13 cellular contexts compared by ENCODE assay signal in the genomic region with DNA sequence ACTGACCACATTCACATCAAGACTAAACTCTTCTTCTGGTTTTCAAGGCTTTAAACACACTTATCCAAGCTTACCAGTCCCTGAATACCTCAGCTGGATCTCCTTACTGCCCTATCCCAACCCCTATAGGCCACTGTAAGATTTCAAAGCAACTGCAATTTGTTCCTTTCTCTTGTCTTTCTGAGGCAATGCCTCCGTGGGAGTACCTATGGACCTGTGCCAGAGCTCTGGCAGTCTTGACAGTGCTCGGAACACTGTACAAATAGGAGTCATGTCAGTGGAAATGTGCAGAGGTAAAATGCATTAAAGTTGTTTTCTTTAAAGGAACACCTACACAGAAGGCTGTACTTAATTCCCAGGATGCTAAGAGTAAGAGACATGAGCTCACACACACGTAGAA.
A peak's percentile ranks its signal among the peaks of the same experiment; 100 is the strongest.
DNase-seq lines count a peak whose midpoint lies in the region; ATAC-seq, FAIRE-seq and TF ChIP-seq lines count a peak whose summit lies in the region.
"Had no signal": no experiment of that assay in that cellular context is flagged by ENCODE, and none has a peak within 500 bp of the region (broad histone marks: within the 10 kb centered on the region; RNA-seq: fewer than 3 reads in every experiment).

No MANE protein-coding gene starts in this region.

- no peak overlapping the region for H3K4me2 ChIP-seq in astrocyte (ENCODE audit: low read length)

- H3K4me1 Mint-ChIP-seq in MCF 10A (ENCODE audit: insufficient read depth, unreplicated experiment) (no peaks in the 10 kb centered on the region), astrocyte (ENCODE audit: low read depth, unreplicated experiment) (peaks cover 5% of the 10 kb centered on the region)

- no peak for FAIRE-seq in astrocyte (lab: Jason Lieb, UNC)
- FAIRE-seq: endothelial cell of umbilical vein had no signal

- H3K27ac ChIP-seq in breast epithelium (no peak overlapping the region), astrocyte (ENCODE audit: low read depth, low read length) (no peak overlapping the region), upper lobe of right lung (no peak overlapping the region), RWPE1 (no peak overlapping the region)
- H3K27ac ChIP-seq: cardiac muscle cell had no signal

- H3K27me3 ChIP-seq in breast epithelium: no peaks in the 10 kb centered on the region
- no peaks in the 10 kb centered on the region for H3K27me3 ChIP-seq in astrocyte (ENCODE audit: insufficient read depth, low read length)
- H3K27me3 ChIP-seq in upper lobe of right lung: no peaks in the 10 kb centered on the region
- H3K27me3 ChIP-seq: cardiac muscle cell had no signal

- H3K4me1 ChIP-seq in breast epithelium (no peaks in the 10 kb centered on the region), astrocyte (ENCODE audit: insufficient read depth, low read length) (no peaks in the 10 kb centered on the region), upper lobe of right lung (no peaks in the 10 kb centered on the region)

- peaks cover 25% of the 10 kb centered on the region for H4K20me1 ChIP-seq in astrocyte (ENCODE audit: insufficient read depth, low read length)

- no peak overlapping the region for H3K4me3 Mint-ChIP-seq in MCF 10A (ENCODE audit: unreplicated experiment)
- H3K4me3 Mint-ChIP-seq in astrocyte (ENCODE audit: unreplicated experiment): no peak overlapping the region

- H3K27me3 Mint-ChIP-seq in MCF 10A (ENCODE audit: insufficient read depth, unreplicated experiment) (no peaks in the 10 kb centered on the region), astrocyte (ENCODE audit: low read depth, unreplicated experiment) (no peaks in the 10 kb centered on the region)

- TF ChIP-seq CTCF in MCF 10A (IDR thresholded peaks at IDR 0.05; ENCODE audit: unreplicated experiment) (no peak), breast epithelium (IDR thresholded peaks at IDR 0.05) (no peak), astrocyte (IDR thresholded peaks at IDR 0.05; ENCODE audit: insufficient read depth, low read depth, low read length) (no peak), upper lobe of right lung (IDR thresholded peaks at IDR 0.05) (no peak), RWPE1 (conservative IDR thresholded peaks at IDR 0.05; ENCODE audit: low read depth) (no peak)

- ATAC-seq in upper lobe of right lung: peak; percentile 29

- H3K79me2 ChIP-seq in astrocyte (ENCODE audit: insufficient read depth, low read length): no peaks in the 10 kb centered on the region

- H3K9me3 Mint-ChIP-seq in MCF 10A (ENCODE audit: unreplicated experiment) (no peaks in the 10 kb centered on the region), astrocyte (ENCODE audit: unreplicated experiment) (no peaks in the 10 kb centered on the region)

- CTCF ChIA-PET in MCF 10A (lab: Yijun Ruan, JAX): interaction anchor here (0.7 to 1.3 kb wide), 3 partner anchors 35 to 111 kb away, joined by 3 to 5 read pairs (median 3); no protein-coding TSS in a partner anchor
- CTCF ChIA-PET in RWPE1 (lab: Yijun Ruan, JAX): interaction anchor here (0.6 kb wide), 1 partner anchor 504 kb away, joined by 4 read pairs; no protein-coding TSS in a partner anchor

- H3K36me3 ChIP-seq in breast epithelium: no peaks in the 10 kb centered on the region
- H3K36me3 ChIP-seq in astrocyte (ENCODE audit: insufficient read depth, low read length): no peaks in the 10 kb centered on the region
- peaks cover 17% of the 10 kb centered on the region for H3K36me3 ChIP-seq in upper lobe of right lung

- H3K4me3 ChIP-seq in breast epithelium (no peak overlapping the region), astrocyte (ENCODE audit: insufficient read depth, low read depth, low read length) (no peak overlapping the region), upper lobe of right lung (no peak overlapping the region)
- H3K4me3 ChIP-seq: cardiac muscle cell had no signal

- intact Hi-C loops in MCF 10A (cut with micrococcal nuclease) (no loop called here), breast epithelium (cut with DNase I; ENCODE audit: low total_unique reads) (no loop called here), upper lobe of right lung (cut with DNase I) (no loop called here)

- no peaks in the 10 kb centered on the region for H3K36me3 Mint-ChIP-seq in MCF 10A (ENCODE audit: insufficient read depth, unreplicated experiment)
- H3K36me3 Mint-ChIP-seq in astrocyte (ENCODE audit: low read depth, unreplicated experiment): no peaks in the 10 kb centered on the region

- H3K9ac ChIP-seq in astrocyte (ENCODE audit: low read length): no peak overlapping the region

- DNase-seq in MCF 10A (ENCODE audit: unreplicated experiment) (peak; percentile 82), breast epithelium (ENCODE audit: low spot score in 2 of 2) (no peak), astrocyte (ENCODE audit: low read depth) (peak; percentile 42), inferior parietal cortex (ENCODE audit: extremely low spot score) (peak; percentile 31), upper lobe of right lung (no peak), occipital lobe (lab: John Stamatoyannopoulos, UW) (no peak), putamen (ENCODE audit: low spot score) (no peak), RWPE1 (ENCODE audit: low spot score) (no peak)
- DNase-seq: activated CD4-positive, alpha-beta T cell treated with anti-CD3 and anti-CD28 coated beads for 48 hours; DMS 273 treated with DMSO at 0.1 percent for 48 hours; trophoblast cell had no signal

- POLR2A ChIA-PET in MCF 10A (lab: Yijun Ruan, JAX) (interaction anchor here (0.5 to 1.2 kb wide), 2 partner anchors 9 to 845 kb away, joined by 3 to 4 read pairs; no protein-coding TSS in a partner anchor), RWPE1 (lab: Yijun Ruan, JAX; ENCODE audit: low non-redundant PET) (no interaction called here)

- H3K9me3 ChIP-seq in breast epithelium: no peaks in the 10 kb centered on the region
- H3K9me3 ChIP-seq in astrocyte (ENCODE audit: insufficient read depth, low read depth, low read length): no peaks in the 10 kb centered on the region
- no peaks in the 10 kb centered on the region for H3K9me3 ChIP-seq in upper lobe of right lung

- BruUV-seq in MCF 10A (replicated peaks; lab: Mats Ljungman, UMichigan): no TSS peak

- H2AFZ ChIP-seq in astrocyte (ENCODE audit: low read depth, low read length): no peak overlapping the region

- no peak for TF ChIP-seq POLR2A in breast epithelium (IDR thresholded peaks at IDR 0.05)

- H3K27ac Mint-ChIP-seq in MCF 10A (ENCODE audit: low read depth, unreplicated experiment) (no peak overlapping the region), astrocyte (ENCODE audit: unreplicated experiment) (no peak overlapping the region)

Comparison
In these comparisons a context has a peak if more than half of its experiments do, and no peak if none do; other contexts are left out.
1. DNase-seq: peak in MCF 10A (single experiment), astrocyte (single experiment) and inferior parietal cortex (single experiment); none in breast epithelium (0 of 2), upper lobe of right lung (single experiment), occipital lobe (single experiment), putamen (single experiment) and RWPE1 (single experiment).